1 cellular context compared by ENCODE assay signal in the genomic region with DNA sequence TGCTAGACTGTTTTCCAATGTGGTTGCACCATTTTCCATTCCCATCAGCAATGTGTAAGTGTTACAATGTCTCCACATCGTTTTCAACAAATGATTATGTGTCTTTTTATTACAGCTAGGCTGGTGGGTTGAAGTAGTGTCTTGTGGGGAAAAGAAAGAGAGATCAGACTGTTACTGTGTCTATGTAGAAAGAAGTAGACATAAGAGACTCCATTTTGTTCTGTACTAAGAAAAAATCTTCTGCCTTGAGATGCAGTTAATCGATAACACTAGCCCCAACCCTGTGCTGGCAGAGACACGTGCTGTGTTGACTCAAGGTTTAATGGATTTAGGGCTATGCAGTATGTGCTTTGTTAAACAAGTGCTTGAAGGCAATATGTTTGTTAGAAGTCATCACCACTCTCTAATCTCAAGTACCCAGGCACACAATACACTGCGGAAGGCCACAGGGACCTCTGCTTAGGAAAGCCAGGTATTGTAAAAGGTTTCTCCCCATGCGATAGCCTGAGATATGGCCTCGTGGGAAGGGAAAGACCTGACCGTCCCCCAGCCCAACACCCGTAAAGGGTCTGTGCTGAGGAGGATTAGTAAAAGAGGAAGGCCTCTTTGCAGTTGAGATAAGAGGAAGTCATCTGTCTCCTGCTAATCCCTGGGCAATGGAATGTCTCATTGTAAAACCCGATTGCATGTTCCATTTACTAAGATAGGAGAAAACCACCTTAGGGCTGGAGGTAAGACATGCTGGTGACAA.
A peak's percentile ranks its signal among the peaks of the same experiment; 100 is the strongest.
TF ChIP-seq lines count a peak whose summit lies in the region.

No MANE protein-coding gene starts in this region.

TF ChIP-seq in K562, 482 proteins besides CTCF, POLR2A, EP300 and RAD21 (continued from another document):
- TF ChIP-seq FOXA3 (CRISPR knock-in tag; conservative IDR thresholded peaks at IDR 0.05 in 1 of 2, IDR thresholded peaks at IDR 0.05 in 1 of 2) (peak; percentile 29 to 96; a peak in 2 of 4 replicates), GATA2 (CRISPR knock-in tag; IDR thresholded peaks at IDR 0.05) (peak; percentile 70), NCOA6 (IDR thresholded peaks at IDR 0.05) (no peak), ZNF764 (CRISPR knock-in tag; IDR thresholded peaks at IDR 0.05; ENCODE audit: low read depth) (no peak), CBFA2T3 (IDR thresholded peaks at IDR 0.05) (peak; percentile 71), DMBX1 (CRISPR knock-in tag; IDR thresholded peaks at IDR 0.05; ENCODE audit: borderline replicate concordance) (peak; percentile 60; the same call in 1 of the 2 replicates), TCF3 (CRISPR knock-in tag; IDR thresholded peaks at IDR 0.05) (peak; percentile 68; the same call in 1 of the 2 replicates), MTA2 (IDR thresholded peaks at IDR 0.05; ENCODE audit: low read depth) (peak; percentile 42; the same call in 1 of the 2 replicates), MEIS2 (IDR thresholded peaks at IDR 0.05; ENCODE audit: partially characterized antibody) (peak; percentile 13)
- TF ChIP-seq, protein P1, sequence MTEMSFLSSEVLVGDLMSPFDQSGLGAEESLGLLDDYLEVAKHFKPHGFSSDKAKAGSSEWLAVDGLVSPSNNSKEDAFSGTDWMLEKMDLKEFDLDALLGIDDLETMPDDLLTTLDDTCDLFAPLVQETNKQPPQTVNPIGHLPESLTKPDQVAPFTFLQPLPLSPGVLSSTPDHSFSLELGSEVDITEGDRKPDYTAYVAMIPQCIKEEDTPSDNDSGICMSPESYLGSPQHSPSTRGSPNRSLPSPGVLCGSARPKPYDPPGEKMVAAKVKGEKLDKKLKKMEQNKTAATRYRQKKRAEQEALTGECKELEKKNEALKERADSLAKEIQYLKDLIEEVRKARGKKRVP (CRISPR knock-in tag; IDR thresholded peaks at IDR 0.05) = peak; percentile 61; the same call in 1 of the 2 replicates
- TF ChIP-seq, protein P2, sequence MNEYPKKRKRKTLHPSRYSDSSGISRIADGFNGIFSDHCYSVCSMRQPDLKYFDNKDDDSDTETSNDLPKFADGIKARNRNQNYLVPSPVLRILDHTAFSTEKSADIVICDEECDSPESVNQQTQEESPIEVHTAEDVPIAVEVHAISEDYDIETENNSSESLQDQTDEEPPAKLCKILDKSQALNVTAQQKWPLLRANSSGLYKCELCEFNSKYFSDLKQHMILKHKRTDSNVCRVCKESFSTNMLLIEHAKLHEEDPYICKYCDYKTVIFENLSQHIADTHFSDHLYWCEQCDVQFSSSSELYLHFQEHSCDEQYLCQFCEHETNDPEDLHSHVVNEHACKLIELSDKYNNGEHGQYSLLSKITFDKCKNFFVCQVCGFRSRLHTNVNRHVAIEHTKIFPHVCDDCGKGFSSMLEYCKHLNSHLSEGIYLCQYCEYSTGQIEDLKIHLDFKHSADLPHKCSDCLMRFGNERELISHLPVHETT (CRISPR knock-in tag; conservative IDR thresholded peaks at IDR 0.05 in 1 of 2, IDR thresholded peaks at IDR 0.05 in 1 of 2) = no peak
- TF ChIP-seq, protein P3, sequence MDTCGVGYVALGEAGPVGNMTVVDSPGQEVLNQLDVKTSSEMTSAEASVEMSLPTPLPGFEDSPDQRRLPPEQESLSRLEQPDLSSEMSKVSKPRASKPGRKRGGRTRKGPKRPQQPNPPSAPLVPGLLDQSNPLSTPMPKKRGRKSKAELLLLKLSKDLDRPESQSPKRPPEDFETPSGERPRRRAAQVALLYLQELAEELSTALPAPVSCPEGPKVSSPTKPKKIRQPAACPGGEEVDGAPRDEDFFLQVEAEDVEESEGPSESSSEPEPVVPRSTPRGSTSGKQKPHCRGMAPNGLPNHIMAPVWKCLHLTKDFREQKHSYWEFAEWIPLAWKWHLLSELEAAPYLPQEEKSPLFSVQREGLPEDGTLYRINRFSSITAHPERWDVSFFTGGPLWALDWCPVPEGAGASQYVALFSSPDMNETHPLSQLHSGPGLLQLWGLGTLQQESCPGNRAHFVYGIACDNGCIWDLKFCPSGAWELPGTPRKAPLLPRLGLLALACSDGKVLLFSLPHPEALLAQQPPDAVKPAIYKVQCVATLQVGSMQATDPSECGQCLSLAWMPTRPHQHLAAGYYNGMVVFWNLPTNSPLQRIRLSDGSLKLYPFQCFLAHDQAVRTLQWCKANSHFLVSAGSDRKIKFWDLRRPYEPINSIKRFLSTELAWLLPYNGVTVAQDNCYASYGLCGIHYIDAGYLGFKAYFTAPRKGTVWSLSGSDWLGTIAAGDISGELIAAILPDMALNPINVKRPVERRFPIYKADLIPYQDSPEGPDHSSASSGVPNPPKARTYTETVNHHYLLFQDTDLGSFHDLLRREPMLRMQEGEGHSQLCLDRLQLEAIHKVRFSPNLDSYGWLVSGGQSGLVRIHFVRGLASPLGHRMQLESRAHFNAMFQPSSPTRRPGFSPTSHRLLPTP (IDR thresholded peaks at IDR 0.05; ENCODE audit: borderline replicate concordance, extremely low read depth, insufficient read length) = no peak
TF ChIP-seq in K562: peak in this region for 18.
